In the genomic region with DNA sequence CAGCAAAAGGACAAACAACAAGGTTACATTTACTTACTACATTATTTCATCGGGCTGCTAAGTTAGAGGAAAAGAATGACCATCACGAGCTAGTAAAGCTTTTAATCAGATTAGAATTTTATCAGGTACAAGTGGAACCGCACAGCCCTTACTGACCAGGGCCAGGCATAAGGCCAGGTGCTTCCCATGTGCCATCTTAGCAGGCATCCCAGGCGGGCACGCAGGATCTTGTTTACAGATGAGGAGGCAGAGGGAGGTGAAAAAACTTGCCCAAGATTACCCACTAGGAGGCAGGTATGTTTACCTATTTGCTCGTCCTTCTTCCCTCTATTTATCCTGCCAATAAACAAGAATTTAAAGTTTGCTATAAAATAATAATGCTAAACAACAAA, we compare ENCODE assay signal across 11 cellular contexts. TPM values are rescaled to one million over a fixed set of nuclear protein-coding genes. Genes with fewer than 3 reads are reported as not detected.
A peak's percentile ranks its signal among the peaks of the same experiment; 100 is the strongest.
DNase-seq lines count a peak whose midpoint lies in the region; ATAC-seq and TF ChIP-seq lines count a peak whose summit lies in the region.
"Had no signal": no experiment of that assay in that cellular context is flagged by ENCODE, and none has a peak within 500 bp of the region (broad histone marks: within the 10 kb centered on the region; RNA-seq: fewer than 3 reads in every experiment).

No MANE protein-coding gene starts in this region.

- peaks cover 57% of the 10 kb centered on the region for H3K36me3 Mint-ChIP-seq in GM23338 (ENCODE audit: low read depth)
- H3K36me3 Mint-ChIP-seq in activated naive CD8-positive, alpha-beta T cell = peaks cover 36% of the 10 kb centered on the region
- peaks cover 0 to 55% (median 20%) of the 10 kb centered on the region in 3 donors for H3K36me3 Mint-ChIP-seq in naive thymus-derived CD8-positive, alpha-beta T cell

- no peak overlapping the region for H2AFZ ChIP-seq in GM23338

- H4K20me1 ChIP-seq in GM23338 (replicated peaks; ENCODE audit: insufficient read depth) = peaks cover 75% of the 10 kb centered on the region

- peaks cover 100% of the 10 kb centered on the region for H3K79me2 ChIP-seq in GM23338 (replicated peaks; ENCODE audit: insufficient read depth)

- no peak overlapping the region for H3K4me3 Mint-ChIP-seq in GM23338
- peak overlapping the region; percentile 67 for H3K4me3 Mint-ChIP-seq in activated naive CD8-positive, alpha-beta T cell
- H3K4me3 Mint-ChIP-seq in naive thymus-derived CD8-positive, alpha-beta T cell = peak overlapping the region; percentile 22 to 76 (median 53)

- peak overlapping the region; percentile 73 for H3K27ac ChIP-seq in GM23338 (ENCODE audit: low read depth)

- H3K36me3 ChIP-seq in GM23338 (ENCODE audit: insufficient read depth) = peaks cover 6% of the 10 kb centered on the region

- DNase-seq in NCI-H1105 treated with DMSO at 0.1 percent for 48 hours (lab: John Stamatoyannopoulos, UW) = peak; percentile 46
- no peak for DNase-seq in NCI-H1105 (lab: John Stamatoyannopoulos, UW)
- no peak for DNase-seq in GM23338 (ENCODE audit: low spot score)
- DNase-seq in naive thymus-derived CD8-positive, alpha-beta T cell = no peak
- DNase-seq in dedifferentiated amniotic fluid mesenchymal stem cell (ENCODE audit: extremely low spot score) = no peak
- DNase-seq: 8988T; activated CD4-positive, CD25-positive, alpha-beta regulatory T cell; hypothalamus had no signal

- H3K4me3 ChIP-seq in GM23338 = no peak overlapping the region

- no peak overlapping the region for H3K27ac Mint-ChIP-seq in GM23338
- peak overlapping the region; percentile 77 for H3K27ac Mint-ChIP-seq in activated naive CD8-positive, alpha-beta T cell
- H3K27ac Mint-ChIP-seq in naive thymus-derived CD8-positive, alpha-beta T cell = peak overlapping the region; percentile 66 to 97 (median 85)

- H3K9me3 Mint-ChIP-seq in GM23338 = no peaks in the 10 kb centered on the region
- H3K9me3 Mint-ChIP-seq in activated naive CD8-positive, alpha-beta T cell (ENCODE audit: low read depth) = no peaks in the 10 kb centered on the region
- H3K9me3 Mint-ChIP-seq in naive thymus-derived CD8-positive, alpha-beta T cell = no peaks in the 10 kb centered on the region

- H3K4me1 ChIP-seq in GM23338 (ENCODE audit: insufficient read depth) = peaks cover 95% of the 10 kb centered on the region

- H3K9me2 ChIP-seq in GM23338 (ENCODE audit: insufficient read depth) = no peaks in the 10 kb centered on the region

- H3F3A ChIP-seq in GM23338 (replicated peaks; ENCODE audit: low read depth) = 0 out of 2 replicates have a peak, but pooled peaks cover 12% of the 10 kb centered on the region

- TF ChIP-seq CTCF in GM23338 (conservative IDR thresholded peaks at IDR 0.05; ENCODE audit: low read depth in 2 of 2) = peak; percentile 23 to 28; a peak in 2 of 4 replicates

- peak; percentile 7; the same call in 2 of the 3 replicates for ATAC-seq in GM23338
- no peak for ATAC-seq in naive thymus-derived CD8-positive, alpha-beta T cell
- ATAC-seq in GM19463 (IDR thresholded peaks at IDR 0.05; ENCODE audit: unreplicated experiment) = no peak
- ATAC-seq in GM18868 (IDR thresholded peaks at IDR 0.05; ENCODE audit: unreplicated experiment) = no peak

- no peaks in the 10 kb centered on the region for H3K27me3 ChIP-seq in GM23338 (ENCODE audit: insufficient read depth)

- POLR2A ChIA-PET in naive thymus-derived CD8-positive, alpha-beta T cell (lab: Charles Lee) = interaction anchor here (1.1 to 2.9 kb wide), 7 partner anchors 9 to 62 kb away, joined by 3 to 37 read pairs (median 7); partner anchors contain the start of gene EZR

- H3K27me3 Mint-ChIP-seq in GM23338 (ENCODE audit: insufficient read depth, low read depth, poor library complexity) = peaks cover 8% of the 10 kb centered on the region
- H3K27me3 Mint-ChIP-seq in activated naive CD8-positive, alpha-beta T cell = no peaks in the 10 kb centered on the region
- no peaks in the 10 kb centered on the region for H3K27me3 Mint-ChIP-seq in naive thymus-derived CD8-positive, alpha-beta T cell

- H3K4me2 ChIP-seq in GM23338 = peak overlapping the region; percentile 49

- H3K4me1 Mint-ChIP-seq in GM23338 = peaks cover 94% of the 10 kb centered on the region
- H3K4me1 Mint-ChIP-seq in activated naive CD8-positive, alpha-beta T cell (ENCODE audit: low read depth) = peaks cover 94% of the 10 kb centered on the region
- H3K4me1 Mint-ChIP-seq in naive thymus-derived CD8-positive, alpha-beta T cell = peaks cover 53 to 98% (median 95%) of the 10 kb centered on the region in 4 donors

TF ChIP-seq in GM23338, 12 proteins besides CTCF, POLR2A, EP300 and RAD21:
- TF ChIP-seq, protein P1, sequence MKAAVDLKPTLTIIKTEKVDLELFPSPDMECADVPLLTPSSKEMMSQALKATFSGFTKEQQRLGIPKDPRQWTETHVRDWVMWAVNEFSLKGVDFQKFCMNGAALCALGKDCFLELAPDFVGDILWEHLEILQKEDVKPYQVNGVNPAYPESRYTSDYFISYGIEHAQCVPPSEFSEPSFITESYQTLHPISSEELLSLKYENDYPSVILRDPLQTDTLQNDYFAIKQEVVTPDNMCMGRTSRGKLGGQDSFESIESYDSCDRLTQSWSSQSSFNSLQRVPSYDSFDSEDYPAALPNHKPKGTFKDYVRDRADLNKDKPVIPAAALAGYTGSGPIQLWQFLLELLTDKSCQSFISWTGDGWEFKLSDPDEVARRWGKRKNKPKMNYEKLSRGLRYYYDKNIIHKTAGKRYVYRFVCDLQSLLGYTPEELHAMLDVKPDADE (IDR thresholded peaks at IDR 0.05) = no peak
- no peak for TF ChIP-seq CREB1 (CRISPR knock-in tag; IDR thresholded peaks at IDR 0.05; ENCODE audit: low read depth)
- TF ChIP-seq EZH2phosphoT487 (IDR thresholded peaks at IDR 0.05; ENCODE audit: unreplicated experiment) = no peak
TF ChIP-seq in GM23338: peak in this region for 0.

RNA-seq across cellular contexts. Expression of gene EZR, which starts 10.7 kb away (rescaled TPM):
- total RNA-seq in GM23338 (2014; rRNA removed; shearing (Covaris generic)) = 208 and 209 TPM in 2 replicates
- polyA plus RNA-seq in GM23338 (2016; fragmentation: Nextera tagmentation; extraction: Ambion mirVana) = 188 and 199 TPM in 2 replicates
- total RNA-seq in naive thymus-derived CD8-positive, alpha-beta T cell = 100 to 1,000 TPM; 202 to 212 TPM
- 100 to 1,000 TPM; 127 to 168 (median 143) TPM for polyA plus RNA-seq in naive thymus-derived CD8-positive, alpha-beta T cell
